Comparison of ENCODE assay signal across 8 cellular contexts in the genomic region with DNA sequence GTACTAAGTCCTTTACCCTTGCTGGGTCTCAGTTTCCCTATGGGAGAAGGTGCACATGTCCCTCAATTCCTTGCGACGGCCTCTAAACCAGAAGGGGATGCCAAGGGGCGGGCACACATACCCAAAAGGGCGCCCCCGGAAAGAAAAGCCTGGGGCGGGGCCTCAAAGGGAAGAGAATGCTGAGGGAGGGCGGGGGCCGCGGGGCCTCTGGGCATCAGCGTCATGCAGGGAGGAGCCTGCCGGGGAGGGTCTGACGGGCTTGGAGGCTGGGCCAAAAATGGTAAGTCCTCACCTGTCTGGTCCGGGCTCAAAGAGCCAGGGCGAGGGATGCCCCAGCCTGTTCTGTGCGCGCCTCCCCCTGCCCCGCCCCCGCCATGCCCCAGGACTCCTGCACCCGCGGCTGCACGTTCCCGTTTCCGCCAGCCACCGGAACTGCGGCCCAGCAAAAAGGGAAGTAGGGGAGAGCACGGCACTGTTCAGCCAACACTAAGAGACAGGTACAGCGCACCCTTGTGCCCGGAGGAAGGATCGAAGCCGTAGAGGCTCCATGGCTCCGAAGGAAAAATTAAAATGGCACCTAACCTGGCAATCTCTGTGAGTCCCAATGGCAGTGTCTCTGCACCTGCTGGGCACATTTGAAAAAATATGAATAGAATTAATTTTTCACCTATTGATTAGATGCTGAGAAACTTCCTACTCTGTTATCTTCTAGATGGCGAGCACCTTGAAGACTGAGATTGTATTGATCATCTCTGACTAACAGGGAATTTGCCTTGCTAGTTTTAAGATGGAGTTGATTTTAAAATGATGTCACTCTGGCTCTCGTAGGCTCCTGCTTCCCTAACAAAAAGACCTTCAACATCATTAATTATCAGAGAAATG. TPM values are rescaled to one million over a fixed set of nuclear protein-coding genes. Genes with fewer than 3 reads are reported as not detected.
DNase-seq lines count a peak whose midpoint lies in the region; ATAC-seq, FAIRE-seq and TF ChIP-seq lines count a peak whose summit lies in the region.

A gene (minus strand): TSS at position 434 of the 882 bp plus-strand sequence. CDS start 14,976 bp downstream, outside the sequence.

- peak; percentile 47 for TF ChIP-seq POLR2A in endothelial cell of umbilical vein (IDR thresholded peaks at IDR 0.05; ENCODE audit: low read depth, low read length)

- no peaks in the 10 kb centered on the region for H3K9me1 ChIP-seq in endothelial cell of umbilical vein (replicated peaks; ENCODE audit: control insufficient read depth, extremely low read depth, insufficient read depth, low read length)

- intact Hi-C loops in endothelial cell of umbilical vein (cut with micrococcal nuclease): loop anchor here (1.0 to 2.0 kb wide), 2 partner anchors 74 to 79 kb away; a partner anchor contains a TSS

- DNase-seq in DMS 273 (lab: John Stamatoyannopoulos, UW; ENCODE audit: unreplicated experiment) (peak; percentile 99), NOMO-1 treated with dmso at 0.1 percent for 144 hours (lab: John Stamatoyannopoulos, UW; ENCODE audit: unreplicated experiment) (peak; percentile 98), endothelial cell of umbilical vein (ENCODE audit: low read depth, low spot score) (peak; percentile 95), midbrain (lab: John Stamatoyannopoulos, UW) (peak; percentile 96)
- peak; percentile 87 for DNase-seq in activated CD8-positive, alpha-beta memory T cell treated with anti-CD3 and anti-CD28 coated beads, Interleukin-2, amount 50 U/mL, for 24 hours (ENCODE audit: extremely low read depth)
- peak; percentile 92 for DNase-seq in stimulated activated CD8-positive, alpha-beta memory T cell treated with anti-CD3 and anti-CD28 coated beads, Interleukin-15, amount 100 ng/mL, for 48 hours (ENCODE audit: low read depth in 2 of 2)

- peak within 1 kb of the TSS; percentile 54 for H3K4me2 ChIP-seq in endothelial cell of umbilical vein (ENCODE audit: insufficient read depth, low read length)

- H3K4me1 ChIP-seq in HUES48 (ENCODE audit: control insufficient read depth, insufficient read depth, low read length) (peaks cover 28% of the 10 kb centered on the region), endothelial cell of umbilical vein (ENCODE audit: control insufficient read depth, extremely low read depth, insufficient read depth, low read length) (no peaks in the 10 kb centered on the region)

- POLR2A ChIA-PET in endothelial cell of umbilical vein (lab: Charles Lee): no interaction called here

- H3K27ac ChIP-seq in HUES48 (ENCODE audit: low read depth, low read length): peak within 1 kb of the TSS; percentile 95
- peak within 1 kb of the TSS; percentile 27 for H3K27ac ChIP-seq in endothelial cell of umbilical vein (ENCODE audit: insufficient read depth, low read depth, low read length)

- H2AFZ ChIP-seq in endothelial cell of umbilical vein (ENCODE audit: low read depth, low read length): peak within 1 kb of the TSS; percentile 96

- no peaks in the 10 kb centered on the region for H4K20me1 ChIP-seq in endothelial cell of umbilical vein (replicated peaks; ENCODE audit: control insufficient read depth, extremely low read depth, insufficient read depth, low read length)

- H3K36me3 ChIP-seq in HUES48 (ENCODE audit: control insufficient read depth, insufficient read depth, low read length) (no peaks in the 10 kb centered on the region; the same call in 1 of the 2 replicates), endothelial cell of umbilical vein (ENCODE audit: control insufficient read depth in 2 of 2, extremely low read depth in 1 of 2, insufficient read depth in 2 of 2, low read length in 2 of 2) (no peaks in the 10 kb centered on the region)

- dilution Hi-C loops in endothelial cell of umbilical vein (cut with MboI; ENCODE audit: extremely low pct_ligation_motif_present, low sequenced_read_pairs): no loop called here

- H3K4me3 ChIP-seq in HUES48 (ENCODE audit: low read depth, low read length) (peak within 1 kb of the TSS; percentile 78), endothelial cell of umbilical vein (replicated peaks in 1 of 3; ENCODE audit: insufficient read depth in 1 of 3, low read depth in 1 of 3, low read length in 3 of 3) (peak within 1 kb of the TSS; percentile 44 to 87 (median 74))

- CTCF ChIA-PET in endothelial cell of umbilical vein (lab: Charles Lee): no interaction called here

- peak; percentile 99 for FAIRE-seq in endothelial cell of umbilical vein (lab: Jason Lieb, UNC)

- ATAC-seq in GM21423 (IDR thresholded peaks at IDR 0.05; ENCODE audit: unreplicated experiment): peak; percentile 97

- BruUV-seq in endothelial cell of umbilical vein (replicated peaks; lab: Mats Ljungman, UMichigan): TSS peak; percentile 75

- peak; percentile 82 to 87 for TF ChIP-seq CTCF in endothelial cell of umbilical vein (IDR thresholded peaks at IDR 0.05; ENCODE audit: extremely low read depth in 1 of 2, insufficient read depth in 1 of 2, low read depth in 1 of 2, low read length in 2 of 2)

- H3K9ac ChIP-seq in HUES48 (ENCODE audit: low read depth, low read length): peak within 1 kb of the TSS; percentile 75
- peak within 1 kb of the TSS; percentile 78 for H3K9ac ChIP-seq in endothelial cell of umbilical vein (replicated peaks; ENCODE audit: extremely low read depth, insufficient read depth, low read length)

- no peaks in the 10 kb centered on the region for H3K79me2 ChIP-seq in endothelial cell of umbilical vein (ENCODE audit: control insufficient read depth, insufficient read depth, low read length)

- H3K27me3 ChIP-seq in HUES48 (ENCODE audit: control insufficient read depth, insufficient read depth, low read length): no peaks in the 10 kb centered on the region
- no peaks in the 10 kb centered on the region for H3K27me3 ChIP-seq in endothelial cell of umbilical vein (ENCODE audit: control insufficient read depth in 2 of 2, insufficient read depth in 2 of 2, low read length in 2 of 2)

- H3K9me3 ChIP-seq in HUES48 (ENCODE audit: control insufficient read depth, insufficient read depth, low read length): no peaks in the 10 kb centered on the region
- H3K9me3 ChIP-seq in endothelial cell of umbilical vein (replicated peaks; ENCODE audit: control insufficient read depth, insufficient read depth, low read length): no peaks in the 10 kb centered on the region

TF ChIP-seq in endothelial cell of umbilical vein, 7 proteins besides CTCF, POLR2A, EP300 and RAD21:
- TF ChIP-seq EZH2 (IDR thresholded peaks at IDR 0.05; ENCODE audit: borderline replicate concordance, low read depth, low read length, severe bottlenecking) (no peak), POLR2AphosphoS5 (IDR thresholded peaks at IDR 0.05; ENCODE audit: insufficient read depth, low read depth, low read length) (no peak), JUN (IDR thresholded peaks at IDR 0.05; ENCODE audit: borderline replicate concordance, insufficient read depth, insufficient read length, low read depth) (no peak), FOS (IDR thresholded peaks at IDR 0.05; ENCODE audit: borderline replicate concordance, insufficient read depth, low read length) (no peak), GATA2 (IDR thresholded peaks at IDR 0.05; ENCODE audit: insufficient read depth, insufficient read length, low read depth, low read length) (no peak), MYC (IDR thresholded peaks at IDR 0.05; ENCODE audit: low read depth, low read length) (no peak)
- TF ChIP-seq, protein P1, sequence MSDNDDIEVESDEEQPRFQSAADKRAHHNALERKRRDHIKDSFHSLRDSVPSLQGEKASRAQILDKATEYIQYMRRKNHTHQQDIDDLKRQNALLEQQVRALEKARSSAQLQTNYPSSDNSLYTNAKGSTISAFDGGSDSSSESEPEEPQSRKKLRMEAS (IDR thresholded peaks at IDR 0.05; ENCODE audit: insufficient read depth, insufficient read length): peak; percentile 15

RNA-seq across cellular contexts. Expression of the gene that starts here (rescaled TPM):
- 5.1 and 5.2 TPM in 2 replicates for total RNA-seq in endothelial cell of umbilical vein
- 5.5 and 5.6 TPM in 2 replicates for polyA plus RNA-seq in endothelial cell of umbilical vein
- polyA plus RNA-seq in endothelial cell of umbilical vein (2011; cell fraction: cytosol; rRNA removed): 3.6 and 4.0 TPM in 2 replicates
- 7.0 and 7.9 TPM in 2 replicates for polyA plus RNA-seq in endothelial cell of umbilical vein (2011; cell fraction: nucleus; rRNA removed)
- polyA plus RNA-seq in endothelial cell of umbilical vein (2012): 1.8 and 3.2 TPM in 2 replicates
- 8.8 and 10.5 TPM in 2 replicates for polyA minus RNA-seq in endothelial cell of umbilical vein
- not detected for polyA minus RNA-seq in endothelial cell of umbilical vein (2011; cell fraction: cytosol; rRNA and poly(A)+ RNA removed)
- polyA minus RNA-seq in endothelial cell of umbilical vein (2011; cell fraction: nucleus; rRNA and poly(A)+ RNA removed): 6.6 and 9.5 TPM in 2 replicates

Comparison
In these comparisons a context has a peak if more than half of its experiments do, and no peak if none do; other contexts are left out.
1. Peak in every context shown above with its lines: DNase-seq, ATAC-seq, H3K4me3 ChIP-seq and H3K27ac ChIP-seq.